In the genomic region with DNA sequence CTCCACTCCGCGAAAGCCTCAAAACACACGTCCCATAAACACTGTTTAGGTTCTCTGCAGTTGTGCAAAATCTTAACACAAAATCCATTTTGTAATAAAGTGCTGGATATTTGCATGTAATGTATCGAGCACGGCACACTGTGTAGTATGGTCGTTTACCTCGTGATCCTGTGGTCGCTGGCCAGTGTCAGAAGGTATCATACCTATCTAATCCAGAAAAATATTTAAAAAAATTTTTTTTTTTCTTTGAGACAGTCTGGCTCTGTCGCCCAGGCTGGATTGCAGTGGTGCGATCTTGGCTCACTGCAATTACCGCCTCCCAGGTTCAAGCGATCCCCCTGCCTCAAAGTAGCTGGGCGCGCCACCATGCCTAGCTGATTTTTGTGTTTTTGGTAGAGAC, we compare ENCODE assay signal across 8 cellular contexts. TPM values are rescaled to one million over a fixed set of nuclear protein-coding genes. Genes with fewer than 3 reads are reported as not detected.
A peak's percentile ranks its signal among the peaks of the same experiment; 100 is the strongest.
DNase-seq lines count a peak whose midpoint lies in the region; ATAC-seq and TF ChIP-seq lines count a peak whose summit lies in the region.

No MANE protein-coding gene starts in this region.

- ATAC-seq in body of pancreas (no peak), HG02759 (IDR thresholded peaks at IDR 0.05; ENCODE audit: unreplicated experiment) (no peak), HG02571 (IDR thresholded peaks at IDR 0.05; ENCODE audit: unreplicated experiment) (no peak)

- H3K4ac ChIP-seq in mesenchymal stem cell (ENCODE audit: low read depth in 1 of 2, low read length in 2 of 2) = peak overlapping the region in 1 of 2 experiments; percentile 76

- H2BK12ac ChIP-seq in mesenchymal stem cell (ENCODE audit: low read length in 2 of 2) = no peak overlapping the region

- H3K14ac ChIP-seq in mesenchymal stem cell (ENCODE audit: low read length in 2 of 2) = no peak overlapping the region

- peaks cover 45% of the 10 kb centered on the region for H3K4me1 Mint-ChIP-seq in activated naive CD4-positive, alpha-beta T cell treated with anti-CD3 and anti-CD28 coated beads, Interleukin-2, amount 50 U/mL, for 24 hours

- H3K9me3 ChIP-seq in body of pancreas (no peaks in the 10 kb centered on the region), mesenchymal stem cell (ENCODE audit: control insufficient read depth, low read length) (no peaks in the 10 kb centered on the region)

- intact Hi-C loops in body of pancreas (cut with DNase I) = loop anchor here (10.0 kb wide), 1 partner anchor 150 kb away; no protein-coding TSS in a partner anchor

- H2BK15ac ChIP-seq in mesenchymal stem cell (ENCODE audit: low read depth, poor library complexity, severe bottlenecking) = no peak overlapping the region

- H3K4me3 Mint-ChIP-seq in activated naive CD4-positive, alpha-beta T cell treated with anti-CD3 and anti-CD28 coated beads, Interleukin-2, amount 50 U/mL, for 24 hours = peak overlapping the region; percentile 100

- H3K4me1 ChIP-seq in body of pancreas (peaks cover 46% of the 10 kb centered on the region), mesenchymal stem cell (ENCODE audit: control insufficient read depth, insufficient read depth, low read depth, low read length) (peaks cover 18% of the 10 kb centered on the region), urinary bladder (ENCODE audit: insufficient read depth) (peaks cover 3% of the 10 kb centered on the region)

- H2AFZ ChIP-seq in mesenchymal stem cell (ENCODE audit: low read depth, low read length) = no peak overlapping the region

- H3K4me2 ChIP-seq in mesenchymal stem cell (ENCODE audit: low read length, poor library complexity, severe bottlenecking) = peak overlapping the region; percentile 80

- H3K4me3 ChIP-seq in body of pancreas (peak overlapping the region; percentile 94 to 97), mesenchymal stem cell (ENCODE audit: insufficient read depth in 1 of 2, low read depth in 1 of 2, low read length in 2 of 2) (peak overlapping the region in 1 of 2 experiments; percentile 88), urinary bladder (ENCODE audit: low read depth, low read length) (peak overlapping the region; percentile 90)

- 42 to 44% methylated on average over 14 of the region's 14 CpGs for WGBS in body of pancreas, 2 donors
- WGBS in mesenchymal stem cell = 92% methylated on average over 6 of the region's 14 CpGs
- 47% methylated on average over 14 of the region's 14 CpGs for WGBS in urinary bladder

- H2BK120ac ChIP-seq in mesenchymal stem cell (ENCODE audit: low read depth, low read length) = no peak overlapping the region

- H4K91ac ChIP-seq in mesenchymal stem cell (ENCODE audit: low read length) = no peak overlapping the region

- TF ChIP-seq CTCF in body of pancreas (IDR thresholded peaks at IDR 0.05) = no peak

- H3K18ac ChIP-seq in mesenchymal stem cell (ENCODE audit: low read depth in 1 of 2, low read length in 2 of 2) = no peak overlapping the region

- H3K36me3 ChIP-seq in body of pancreas (replicated peaks in 1 of 2; ENCODE audit: insufficient read depth in 1 of 2, low read depth in 2 of 2) = peaks cover 0 to 10% of the 10 kb centered on the region in 2 donors
- peaks cover 34 to 47% of the 10 kb centered on the region in 2 experiments for H3K36me3 ChIP-seq in mesenchymal stem cell (ENCODE audit: control insufficient read depth in 1 of 2, insufficient read depth in 2 of 2, low read depth in 1 of 2, low read length in 2 of 2)
- H3K36me3 ChIP-seq in urinary bladder (ENCODE audit: insufficient read depth) = peaks cover 6% of the 10 kb centered on the region

- H3K27me3 Mint-ChIP-seq in activated naive CD4-positive, alpha-beta T cell treated with anti-CD3 and anti-CD28 coated beads, Interleukin-2, amount 50 U/mL, for 24 hours = peaks cover 2% of the 10 kb centered on the region

- H2BK5ac ChIP-seq in mesenchymal stem cell (ENCODE audit: low read depth, low read length, poor library complexity, severe bottlenecking) = no peak overlapping the region

- DNase-seq in activated naive CD4-positive, alpha-beta T cell treated with anti-CD3 and anti-CD28 coated beads, Interleukin-2, amount 50 U/mL, for 16 hours = no peak
- no peak for DNase-seq in body of pancreas
- no peak for DNase-seq in mesenchymal stem cell
- no peak for DNase-seq in NCI-H2196 treated with DMSO at 0.1 percent for 48 hours (lab: John Stamatoyannopoulos, UW; ENCODE audit: unreplicated experiment)

- TF ChIP-seq POLR2A in body of pancreas (IDR thresholded peaks at IDR 0.05) = no peak

- H2AK5ac ChIP-seq in mesenchymal stem cell (ENCODE audit: low read length, severe bottlenecking) = no peak overlapping the region

- H3K27ac ChIP-seq in body of pancreas = peak overlapping the region in 3 of 4 donors; percentile 80 to 85 (median 84)
- H3K27ac ChIP-seq in mesenchymal stem cell (ENCODE audit: low read length, poor library complexity, severe bottlenecking) = peak overlapping the region; percentile 91
- no peak overlapping the region for H3K27ac ChIP-seq in urinary bladder (ENCODE audit: low read depth)

- H3K23ac ChIP-seq in mesenchymal stem cell (ENCODE audit: low read length in 2 of 2) = no peak overlapping the region

- H3K9ac ChIP-seq in mesenchymal stem cell (ENCODE audit: low read length) = peak overlapping the region; percentile 98

- H3K9me3 Mint-ChIP-seq in activated naive CD4-positive, alpha-beta T cell treated with anti-CD3 and anti-CD28 coated beads, Interleukin-2, amount 50 U/mL, for 24 hours = no peaks in the 10 kb centered on the region

- H3K27me3 ChIP-seq in body of pancreas (peaks cover 0 to 5% of the 10 kb centered on the region in 2 donors), mesenchymal stem cell (ENCODE audit: control insufficient read depth in 1 of 2, insufficient read depth in 1 of 2, low read length in 2 of 2) (peaks cover 24 to 30% of the 10 kb centered on the region in 2 experiments)

- peak overlapping the region; percentile 100 for H3K27ac Mint-ChIP-seq in activated naive CD4-positive, alpha-beta T cell treated with anti-CD3 and anti-CD28 coated beads, Interleukin-2, amount 50 U/mL, for 24 hours

- no peak overlapping the region for H4K8ac ChIP-seq in mesenchymal stem cell (ENCODE audit: low read length)

- peaks cover 24% of the 10 kb centered on the region for H3K36me3 Mint-ChIP-seq in activated naive CD4-positive, alpha-beta T cell treated with anti-CD3 and anti-CD28 coated beads, Interleukin-2, amount 50 U/mL, for 24 hours

- peaks cover 3% of the 10 kb centered on the region for H3K79me1 ChIP-seq in mesenchymal stem cell (replicated peaks; ENCODE audit: low read length, poor library complexity, severe bottlenecking)

RNA-seq across cellular contexts. Expression of a gene that starts 1.0 kb away (rescaled TPM):
- 100 to 1,000 TPM; 141 to 156 TPM for total RNA-seq in body of pancreas
- 3,306 TPM for polyA plus RNA-seq in mesenchymal stem cell (2013, experiment 1 of 2)
- polyA plus RNA-seq in mesenchymal stem cell (2013, experiment 2 of 2) = 3,256 TPM
- 1,536 TPM for total RNA-seq in urinary bladder
- polyA plus RNA-seq in urinary bladder = 1,535 TPM

RNA-seq across cellular contexts. Expression of a gene that starts 8.9 kb away (rescaled TPM):
- 10 to 100 TPM in 1 of 2 donors, 1 to 10 TPM in 1; 8.0 to 14.8 TPM for total RNA-seq in body of pancreas
- 2.0 TPM for polyA plus RNA-seq in mesenchymal stem cell (2013, experiment 1 of 2)
- polyA plus RNA-seq in mesenchymal stem cell (2013, experiment 2 of 2) = 2.7 TPM
- 20.1 TPM for total RNA-seq in urinary bladder
- 8.3 TPM for polyA plus RNA-seq in urinary bladder
